ENCODE assay signal across 31 cellular contexts in the genomic region with DNA sequence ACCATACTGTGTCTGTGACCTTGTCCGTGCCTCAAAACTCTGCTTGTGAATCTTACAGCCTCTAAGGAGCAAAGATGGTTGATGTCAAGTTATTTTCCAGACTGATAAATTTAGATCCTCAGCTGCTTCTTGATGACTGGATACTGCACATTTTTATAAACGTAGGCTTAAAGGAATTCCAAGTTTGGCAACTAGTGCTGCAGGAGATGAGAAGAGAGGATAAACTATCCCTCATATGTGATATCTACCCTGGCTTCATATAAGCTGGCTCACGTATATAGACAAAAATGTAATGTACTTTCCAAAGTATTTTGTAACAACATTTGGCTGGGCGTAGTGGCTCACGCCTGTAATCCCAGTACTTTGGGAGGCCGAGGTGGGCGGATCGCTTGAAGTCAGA.
DNase-seq lines count a peak whose midpoint lies in the region; TF ChIP-seq lines count a peak whose summit lies in the region.
"Had no signal": no experiment of that assay in that cellular context is flagged by ENCODE, and none has a peak within 500 bp of the region (broad histone marks: within the 10 kb centered on the region; RNA-seq: fewer than 3 reads in every experiment).

No MANE protein-coding gene starts in this region.

- H3K27ac Mint-ChIP-seq in CD4-positive, alpha-beta memory T cell = no peak overlapping the region
- H3K27ac Mint-ChIP-seq: activated T-helper 17 cell treated with anti-CD3 and anti-CD28 coated beads, Interleukin-2, amount 50 U/mL, for 72 hours; CD8-positive, alpha-beta memory T cell; dendritic cell treated with granulocyte-macrophage colony-stimulating factor and Interleukin-4, amounts not matched to agents 40 ng/mL and 50 ng/mL, for 4 days; endodermal cell; nephron progenitor cell had no signal

- POLR2A ChIA-PET in BJ (lab: Charles Lee) = no interaction called here
- POLR2A ChIA-PET in CD4-positive, alpha-beta memory T cell (lab: Charles Lee; ENCODE audit: partially characterized antibody) = no interaction called here

- H3K9me3 ChIP-seq in adipocyte (ENCODE audit: control insufficient read depth, low read length) = no peaks in the 10 kb centered on the region
- H3K9me3 ChIP-seq in CD4-positive, alpha-beta memory T cell (ENCODE audit: control insufficient read depth in 1 of 2, low read length in 2 of 2) = no peaks in the 10 kb centered on the region
- H3K9me3 ChIP-seq: esophagus squamous epithelium, lower lobe of right lung, mucosa of descending colon, pancreas, SJCRH30, suprapubic skin had no signal

- H3K9me3 Mint-ChIP-seq in CD4-positive, alpha-beta memory T cell = peaks cover 0 to 4% (median 0%) of the 10 kb centered on the region in 8 donors
- H3K9me3 Mint-ChIP-seq: activated T-helper 17 cell treated with anti-CD3 and anti-CD28 coated beads, Interleukin-2, amount 50 U/mL, for 72 hours; CD8-positive, alpha-beta memory T cell; dendritic cell treated with granulocyte-macrophage colony-stimulating factor and Interleukin-4, amounts not matched to agents 40 ng/mL and 50 ng/mL, for 4 days had no signal

- DNase-seq in BJ (ENCODE audit: low read depth) (peak; percentile 8), adipocyte (ENCODE audit: low read depth) (no peak), fibroblast of the aortic adventitia (ENCODE audit: low read depth) (peak; percentile 94), skeletal muscle cell (ENCODE audit: low read depth) (peak; percentile 74), NCI-H1092 (lab: John Stamatoyannopoulos, UW) (no peak), Kasumi-1 (lab: John Stamatoyannopoulos, UW) (no peak)
- no peak for DNase-seq in CD4-positive, alpha-beta memory T cell
- DNase-seq in stimulated activated CD4-positive, alpha-beta T cell treated with anti-CD3 and anti-CD28 coated beads, Interleukin-15, amount 100 ng/mL, for 24 hours = no peak
- DNase-seq: activated CD4-positive, alpha-beta T cell treated with anti-CD3 and anti-CD28 coated beads, Interleukin-2, amount 50 U/mL, for 48 hours; activated CD8-positive, alpha-beta memory T cell treated with anti-CD3 and anti-CD28 coated beads, Interleukin-2, amount 50 U/mL, for 4 hours; activated naive CD4-positive, alpha-beta T cell treated with anti-CD3 and anti-CD28 coated beads, Interleukin-2, amount 50 U/mL, for 16 hours; AML-193; aorta; caudate nucleus; CD8-positive, alpha-beta memory T cell; DMS 273 treated with DMSO at 0.1 percent for 48 hours; endodermal cell; esophagus squamous epithelium; HCEC 1CT; lower lobe of right lung; mucosa of descending colon; NCI-H1105 treated with DMSO at 0.1 percent for 48 hours; NCI-H2029 treated with DMSO at 0.1 percent for 48 hours; NCI-H69; nephron progenitor cell; pancreas; SJCRH30; stimulated activated CD4-positive, alpha-beta T cell treated with anti-CD3 and anti-CD28 coated beads, Interleukin-4, amount 100 ng/mL, for 1 hour had no signal

- H3K36me3 Mint-ChIP-seq in CD4-positive, alpha-beta memory T cell = peaks cover 0 to 6% of the 10 kb centered on the region in 2 donors

- no peak overlapping the region for H3K27ac ChIP-seq in CD4-positive, alpha-beta memory T cell (ENCODE audit: low read depth, low read length)
- H3K27ac ChIP-seq: esophagus squamous epithelium, lower lobe of right lung, pancreas, SJCRH30, suprapubic skin had no signal

- intact Hi-C loops in CD4-positive, alpha-beta memory T cell (cut with micrococcal nuclease) = no loop called here

- H3K4me1 ChIP-seq in adipocyte (ENCODE audit: control insufficient read depth, insufficient read depth, low read length) = peaks cover 22% of the 10 kb centered on the region
- no peaks in the 10 kb centered on the region for H3K4me1 ChIP-seq in CD4-positive, alpha-beta memory T cell (ENCODE audit: insufficient read depth, low read length)
- H3K4me1 ChIP-seq: esophagus squamous epithelium, lower lobe of right lung, SJCRH30, suprapubic skin had no signal

- CTCF ChIA-PET in BJ (lab: Yijun Ruan, JAX) = interaction anchor here (1.1 to 1.7 kb wide), 2 partner anchors 20 to 25 kb away, joined by 3 read pairs; no protein-coding TSS in a partner anchor
- CTCF ChIA-PET in CD4-positive, alpha-beta memory T cell (lab: Charles Lee; ENCODE audit: partially characterized antibody) = interaction anchor here (2.7 kb wide), 1 partner anchor 154 kb away, joined by 5 read pairs; the partner anchor contains the start of gene C3orf33

- TF ChIP-seq CTCF in BJ (IDR thresholded peaks at IDR 0.05; ENCODE audit: insufficient read depth, low read depth, low read length) = no peak
- no peak for TF ChIP-seq CTCF in fibroblast of the aortic adventitia (IDR thresholded peaks at IDR 0.05; ENCODE audit: insufficient read depth, low read length)

- H3K27me3 ChIP-seq in BJ (ENCODE audit: control insufficient read depth, insufficient read depth, low read length) (no peaks in the 10 kb centered on the region), adipocyte (replicated peaks; ENCODE audit: control insufficient read depth, insufficient read depth, low read length) (no peaks in the 10 kb centered on the region)
- no peaks in the 10 kb centered on the region for H3K27me3 ChIP-seq in CD4-positive, alpha-beta memory T cell (ENCODE audit: insufficient read depth, low read length)
- H3K27me3 ChIP-seq: esophagus squamous epithelium, pancreas, SJCRH30, suprapubic skin had no signal

- H3K27me3 Mint-ChIP-seq in CD4-positive, alpha-beta memory T cell = no peaks in the 10 kb centered on the region
- H3K27me3 Mint-ChIP-seq: activated T-helper 17 cell treated with anti-CD3 and anti-CD28 coated beads, Interleukin-2, amount 50 U/mL, for 72 hours; dendritic cell treated with granulocyte-macrophage colony-stimulating factor and Interleukin-4, amounts not matched to agents 40 ng/mL and 50 ng/mL, for 4 days had no signal

- no peaks in the 10 kb centered on the region for H3K4me1 Mint-ChIP-seq in CD4-positive, alpha-beta memory T cell
- H3K4me1 Mint-ChIP-seq: activated T-helper 17 cell treated with anti-CD3 and anti-CD28 coated beads, Interleukin-2, amount 50 U/mL, for 72 hours; CD8-positive, alpha-beta memory T cell; endodermal cell; nephron progenitor cell had no signal

- no peaks in the 10 kb centered on the region for H3K36me3 ChIP-seq in BJ (ENCODE audit: control insufficient read depth, insufficient read depth, low read length)
- H3K36me3 ChIP-seq in adipocyte (ENCODE audit: control insufficient read depth, insufficient read depth, low read length, severe bottlenecking) = no peaks in the 10 kb centered on the region
- no peaks in the 10 kb centered on the region for H3K36me3 ChIP-seq in CD4-positive, alpha-beta memory T cell (ENCODE audit: insufficient read depth, low read length)
- H3K36me3 ChIP-seq: esophagus squamous epithelium, lower lobe of right lung, pancreas, SJCRH30, suprapubic skin had no signal

- H3K4me3 ChIP-seq in BJ (ENCODE audit: low read depth, low read length) = no peak overlapping the region
- H3K4me3 ChIP-seq in adipocyte (ENCODE audit: low read length) = no peak overlapping the region
- H3K4me3 ChIP-seq in fibroblast of the aortic adventitia (ENCODE audit: low read depth, low read length) = no peak overlapping the region
- no peak overlapping the region for H3K4me3 ChIP-seq in skeletal muscle cell (ENCODE audit: low read depth, low read length)
- no peak overlapping the region for H3K4me3 ChIP-seq in CD4-positive, alpha-beta memory T cell (ENCODE audit: low read length in 2 of 2)
- H3K4me3 ChIP-seq: esophagus squamous epithelium, lower lobe of right lung, mucosa of descending colon, pancreas, SJCRH30, suprapubic skin had no signal

- H3K9ac ChIP-seq in adipocyte (ENCODE audit: low read length) = peak overlapping the region; percentile 7

- no peak overlapping the region for H3K4me3 Mint-ChIP-seq in CD4-positive, alpha-beta memory T cell
- H3K4me3 Mint-ChIP-seq: activated T-helper 17 cell treated with anti-CD3 and anti-CD28 coated beads, Interleukin-2, amount 50 U/mL, for 72 hours; CD8-positive, alpha-beta memory T cell; dendritic cell treated with granulocyte-macrophage colony-stimulating factor and Interleukin-4, amounts not matched to agents 40 ng/mL and 50 ng/mL, for 4 days; endodermal cell; nephron progenitor cell had no signal

Comparison
In these comparisons a context has a peak if more than half of its experiments do, and no peak if none do; other contexts are left out.
1. DNase-seq: peak in BJ (single experiment), fibroblast of the aortic adventitia (single experiment) and skeletal muscle cell (single experiment); none in adipocyte (single experiment), CD4-positive, alpha-beta memory T cell (0 of 5), NCI-H1092 (single experiment), stimulated activated CD4-positive, alpha-beta T cell treated with anti-CD3 and anti-CD28 coated beads, Interleukin-15, amount 100 ng/mL, for 24 hours (single experiment) and Kasumi-1 (0 of 2).